In the genomic region with DNA sequence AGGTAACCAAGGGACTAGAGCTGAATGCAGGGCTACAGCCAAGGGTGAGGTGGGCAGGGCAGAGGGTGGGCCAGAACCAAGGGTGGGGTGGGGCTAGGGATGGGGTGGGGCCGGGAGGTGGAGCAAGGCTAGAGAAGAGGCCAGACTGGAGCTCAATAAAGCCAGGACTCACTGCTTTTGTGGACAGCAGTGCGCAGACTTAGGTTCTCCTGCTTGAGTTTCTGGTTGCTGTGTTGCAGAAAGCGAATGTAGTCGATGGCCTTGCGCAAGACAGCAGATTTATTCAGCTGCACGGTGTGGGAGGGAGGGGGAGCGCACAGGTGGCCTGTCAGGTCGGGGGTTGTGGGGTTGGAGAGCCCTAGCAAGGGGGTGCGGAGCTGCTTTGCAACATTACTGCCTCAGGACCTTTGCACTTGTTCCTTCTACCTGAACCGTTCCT, we compare ENCODE assay signal across 11 cellular contexts. TPM values are rescaled to one million over a fixed set of nuclear protein-coding genes. Genes with fewer than 3 reads are reported as not detected.
A peak's percentile ranks its signal among the peaks of the same experiment; 100 is the strongest.
DNase-seq lines count a peak whose midpoint lies in the region; ATAC-seq, FAIRE-seq and TF ChIP-seq lines count a peak whose summit lies in the region.
"Had no signal": no experiment of that assay in that cellular context is flagged by ENCODE, and none has a peak within 500 bp of the region (broad histone marks: within the 10 kb centered on the region; RNA-seq: fewer than 3 reads in every experiment).

No MANE protein-coding gene starts in this region.

- H2AFZ ChIP-seq in HepG2 (ENCODE audit: low read length): no peak overlapping the region

- H3K79me2 ChIP-seq in HepG2 (ENCODE audit: insufficient read depth, low read length): peaks cover 30% of the 10 kb centered on the region

- TF ChIP-seq POLR2A in HepG2 (IDR thresholded peaks at IDR 0.05; ENCODE audit: insufficient read depth in 1 of 2, low read depth in 2 of 2, low read length in 2 of 2): no peak

- no TSS peak for BruUV-seq in HepG2 (replicated peaks; lab: Mats Ljungman, UMichigan)

- no peaks in the 10 kb centered on the region for H3K27me3 ChIP-seq in BLaER1 treated with 17β-estradiol and CSF1 and Interleukin-3, amounts not matched to agents 10 nM and 100 nM
- H3K27me3 ChIP-seq in WERI-Rb-1 (ENCODE audit: insufficient read depth, low read depth, severe bottlenecking): no peaks in the 10 kb centered on the region
- H3K27me3 ChIP-seq in HepG2 (ENCODE audit: control insufficient read depth in 1 of 2, insufficient read depth in 2 of 2, low read length in 2 of 2): no peaks in the 10 kb centered on the region
- no peaks in the 10 kb centered on the region for H3K27me3 ChIP-seq in foreskin keratinocyte

- ATAC-seq in HepG2 (no peak), HG03460 (IDR thresholded peaks at IDR 0.05; ENCODE audit: unreplicated experiment) (no peak), foreskin keratinocyte (no peak), HG03521 (IDR thresholded peaks at IDR 0.05; ENCODE audit: unreplicated experiment) (no peak)

- intact Hi-C loops in HepG2 (cut with micrococcal nuclease; ENCODE audit: unreplicated experiment): no loop called here

- CTCF ChIA-PET in HepG2 (lab: Yijun Ruan, JAX; ENCODE audit: low intra/inter-chr PET ratio, low total read pairs): interaction anchor here (1.3 kb wide), 1 partner anchor 42 kb away, joined by 3 read pairs; no protein-coding TSS in a partner anchor

- 83% methylated on average over 10 of the region's 10 CpGs for WGBS in HepG2 (ENCODE audit: low lambda C conversion rate)

- peaks cover 95 to 100% (median 96%) of the 10 kb centered on the region in 11 experiments for H4K20me1 ChIP-seq in BLaER1 treated with 17β-estradiol and CSF1 and Interleukin-3, amounts not matched to agents 10 nM and 100 nM
- H4K20me1 ChIP-seq in HepG2 (ENCODE audit: insufficient read depth, low read length): peaks cover 52% of the 10 kb centered on the region

- no peak for TF ChIP-seq RAD21 in HepG2 (CRISPR knock-in tag; IDR thresholded peaks at IDR 0.05)

- H3K4me1 ChIP-seq in BLaER1 treated with 17β-estradiol and CSF1 and Interleukin-3, amounts not matched to agents 10 nM and 100 nM: peaks cover 64 to 87% (median 80%) of the 10 kb centered on the region in 10 experiments
- H3K4me1 ChIP-seq in HepG2 (ENCODE audit: insufficient read depth, low read length): peaks cover 51% of the 10 kb centered on the region
- H3K4me1 ChIP-seq in foreskin keratinocyte: peaks cover 8% of the 10 kb centered on the region

- peak overlapping the region in 10 of 11 experiments; percentile 8 to 99 (median 98); a peak in 13 of 22 replicates for H3K4me2 ChIP-seq in BLaER1 treated with 17β-estradiol and CSF1 and Interleukin-3, amounts not matched to agents 10 nM and 100 nM
- no peak overlapping the region for H3K4me2 ChIP-seq in HepG2 (ENCODE audit: low read depth, low read length)

- in situ Hi-C loops in HepG2 (cut with HindIII; ENCODE audit: extremely low pct_ligation_motif_present, low pct_unique_long_range_greater_than_20kb): no loop called here

- TF ChIP-seq CTCF in GM20000 (IDR thresholded peaks at IDR 0.05; ENCODE audit: extremely low read depth, missing control alignments) (no peak), WERI-Rb-1 (IDR thresholded peaks at IDR 0.05; ENCODE audit: low read depth, low read length) (no peak), HepG2 (CRISPR knock-in tag; IDR thresholded peaks at IDR 0.05) (no peak), foreskin keratinocyte (conservative IDR thresholded peaks at IDR 0.05) (no peak)

- H3K4me3 ChIP-seq in BLaER1 treated with 17β-estradiol and CSF1 and Interleukin-3, amounts not matched to agents 10 nM and 100 nM: no peak overlapping the region
- H3K4me3 ChIP-seq in WERI-Rb-1 (ENCODE audit: low read depth, low read length) (no peak overlapping the region), HepG2 (replicated peaks in 1 of 3; ENCODE audit: insufficient read depth in 1 of 3, low read depth in 2 of 3, low read length in 3 of 3) (no peak overlapping the region)

- peak overlapping the region in 3 of 11 experiments; percentile 15 to 82 (median 28); a peak in 3 of 22 replicates for H3K9ac ChIP-seq in BLaER1 treated with 17β-estradiol and CSF1 and Interleukin-3, amounts not matched to agents 10 nM and 100 nM
- no peak overlapping the region for H3K9ac ChIP-seq in HepG2 (ENCODE audit: insufficient read depth, low read depth, low read length)

- peaks cover 71 to 97% (median 91%) of the 10 kb centered on the region in 11 experiments for H3K36me3 ChIP-seq in BLaER1 treated with 17β-estradiol and CSF1 and Interleukin-3, amounts not matched to agents 10 nM and 100 nM
- peaks cover 90% of the 10 kb centered on the region for H3K36me3 ChIP-seq in WERI-Rb-1
- peaks cover 60 to 88% of the 10 kb centered on the region in 2 experiments for H3K36me3 ChIP-seq in HepG2 (replicated peaks in 1 of 2; ENCODE audit: control insufficient read depth in 1 of 2, insufficient read depth in 2 of 2, low read length in 2 of 2)

- POLR2A ChIA-PET in HepG2 (lab: Yijun Ruan, JAX): interaction anchor here (1.9 kb wide), 1 partner anchor 18 kb away, joined by 4 read pairs; no protein-coding TSS in a partner anchor

- DNase-seq in GM20000 (ENCODE audit: low spot score): peak; percentile 68
- peak; percentile 67 for DNase-seq in WERI-Rb-1
- no peak for DNase-seq in HepG2 (ENCODE audit: low spot score)
- DNase-seq in foreskin keratinocyte: no peak
- no peak for DNase-seq in NK-92 (lab: John Stamatoyannopoulos, UW; ENCODE audit: unreplicated experiment)
- DNase-seq: GOT3; stimulated activated CD4-positive, alpha-beta T cell treated with anti-CD3 and anti-CD28 coated beads, Interleukin-2, amount 100 ng/mL, for 48 hours had no signal

- TF ChIP-seq EP300 in HepG2 (IDR thresholded peaks at IDR 0.05; ENCODE audit: low read depth in 2 of 2, low read length in 2 of 2) (no peak), HepG2 (CRISPR knock-in tag; IDR thresholded peaks at IDR 0.05; ENCODE audit: borderline replicate concordance) (no peak)

- FAIRE-seq in HepG2 (lab: Jason Lieb, UNC): no peak
- FAIRE-seq: endometrium had no signal

- H3K9me3 ChIP-seq in BLaER1 treated with 17β-estradiol and CSF1 and Interleukin-3, amounts not matched to agents 10 nM and 100 nM (replicated peaks in 1 of 11): no peaks in the 10 kb centered on the region
- no peaks in the 10 kb centered on the region for H3K9me3 ChIP-seq in WERI-Rb-1 (ENCODE audit: severe bottlenecking)
- no peaks in the 10 kb centered on the region for H3K9me3 ChIP-seq in HepG2 (ENCODE audit: low read length)

- H3K27ac ChIP-seq in BLaER1 treated with 17β-estradiol and CSF1 and Interleukin-3, amounts not matched to agents 10 nM and 100 nM: peak overlapping the region in 3 of 11 experiments; percentile 13 to 68 (median 41); a peak in 4 of 22 replicates
- no peak overlapping the region for H3K27ac ChIP-seq in WERI-Rb-1
- H3K27ac ChIP-seq in HepG2 (ENCODE audit: extremely low read length, insufficient read depth, low read length): no peak overlapping the region
- no peak overlapping the region for H3K27ac ChIP-seq in foreskin keratinocyte

TF ChIP-seq in HepG2, 621 proteins besides CTCF, POLR2A, EP300 and RAD21:
- TF ChIP-seq ARNT (IDR thresholded peaks at IDR 0.05): no peak
- TF ChIP-seq GZF1 (CRISPR knock-in tag; IDR thresholded peaks at IDR 0.05): no peak
- no peak for TF ChIP-seq TBL1XR1 (IDR thresholded peaks at IDR 0.05; ENCODE audit: borderline replicate concordance, low read length, partially characterized antibody)
- no peak for TF ChIP-seq ZNF343 (CRISPR knock-in tag; IDR thresholded peaks at IDR 0.05)
- TF ChIP-seq SETDB1 (CRISPR knock-in tag; IDR thresholded peaks at IDR 0.05; ENCODE audit: borderline replicate concordance): no peak
- no peak for TF ChIP-seq ZNF260 (CRISPR knock-in tag; IDR thresholded peaks at IDR 0.05; ENCODE audit: borderline replicate concordance, low read depth)
- no peak for TF ChIP-seq ZBTB43 (CRISPR knock-in tag; conservative IDR thresholded peaks at IDR 0.05)
- TF ChIP-seq ESRRA (CRISPR knock-in tag; IDR thresholded peaks at IDR 0.05; ENCODE audit: low read depth): no peak
- peak; percentile 50; the same call in 1 of the 2 replicates for TF ChIP-seq CEBPB (IDR thresholded peaks at IDR 0.05; ENCODE audit: borderline replicate concordance, low read depth, low read length)

RNA-seq across cellular contexts. Expression of gene SREBF1, which starts 18.7 kb away (rescaled TPM):
- total RNA-seq in HepG2 (2016; rRNA removed; fragmentation: Illumina TruSeq; extraction: Trizol) (12.6 and 34.3 TPM in 2 replicates), foreskin keratinocyte (113 and 118 TPM in 2 replicates)
- total RNA-seq in HepG2 (2016; cell fraction: cytosol; rRNA removed; fragmentation: Illumina TruSeq; extraction: Trizol; ENCODE audit: low read depth): 17.8 and 21.9 TPM in 2 replicates
- 11.7 and 40.3 TPM in 2 replicates for total RNA-seq in HepG2 (2016; cell fraction: insoluble cytoplasmic fraction; rRNA removed; fragmentation: Illumina TruSeq; extraction: Trizol)
- total RNA-seq in HepG2 (2016; cell fraction: membrane; rRNA removed; fragmentation: Illumina TruSeq; extraction: Trizol): 12.6 and 16.8 TPM in 2 replicates
- 53.2 and 57.7 TPM in 2 replicates for total RNA-seq in HepG2 (2016; cell fraction: nucleus; rRNA removed; fragmentation: Illumina TruSeq; extraction: Trizol)
- polyA plus RNA-seq in HepG2 (2011; rRNA removed) (38.0 and 57.5 TPM in 2 replicates), foreskin keratinocyte (67.3 and 72.1 TPM in 2 replicates)
- 16.6 and 23.2 TPM in 2 replicates for polyA plus RNA-seq in HepG2 (2011; cell fraction: cytosol; rRNA removed)
- 385 and 409 TPM in 2 replicates for polyA plus RNA-seq in HepG2 (2011; cell fraction: nucleus; rRNA removed)
- polyA plus RNA-seq in HepG2 (2012): 60.2 and 60.8 TPM in 2 replicates
- polyA plus RNA-seq in HepG2 (2016; cell fraction: cytosol; fragmentation: Illumina TruSeq; extraction: Trizol; ENCODE audit: low read depth): 3.6 and 4.8 TPM in 2 replicates
- 11.3 and 14.1 TPM in 2 replicates for polyA plus RNA-seq in HepG2 (2016; cell fraction: insoluble cytoplasmic fraction; fragmentation: Illumina TruSeq; extraction: Trizol; ENCODE audit: low read depth)
- 7.4 and 8.0 TPM in 2 replicates for polyA plus RNA-seq in HepG2 (2016; cell fraction: membrane; fragmentation: Illumina TruSeq; extraction: Trizol; ENCODE audit: low read depth)
- 156 and 162 TPM in 2 replicates for polyA plus RNA-seq in HepG2 (2016; cell fraction: nucleus; fragmentation: Illumina TruSeq; extraction: Trizol; ENCODE audit: insufficient read depth, low read depth)
- 70.2 and 130 TPM in 2 replicates for polyA minus RNA-seq in HepG2 (2011; rRNA and poly(A)+ RNA removed; ENCODE audit: low replicate concordance)
- polyA minus RNA-seq in HepG2 (2011; cell fraction: cytosol; rRNA and poly(A)+ RNA removed): 35.3 and 56.1 TPM in 2 replicates
- 93.2 and 119 TPM in 2 replicates for polyA minus RNA-seq in HepG2 (2011; cell fraction: nucleus; rRNA and poly(A)+ RNA removed)

Comparison
In these comparisons a context has a peak if more than half of its experiments do, and no peak if none do; other contexts are left out.
1. DNase-seq: peak in GM20000 (single experiment) and WERI-Rb-1 (single experiment); none in HepG2 (single experiment), foreskin keratinocyte (0 of 2) and NK-92 (single experiment).